ENCODE assay signal across 19 cellular contexts in genomic region chr4:142040043-142040442, GRCh38.
DNase-seq lines count a peak whose midpoint lies in the region; ATAC-seq and TF ChIP-seq lines count a peak whose summit lies in the region.
"Had no signal": no experiment of that assay in that cellular context is flagged by ENCODE, and none has a peak within 500 bp of the region (broad histone marks: within the 10 kb centered on the region; RNA-seq: fewer than 3 reads in every experiment).

No MANE protein-coding gene starts in this region.

- TF ChIP-seq EP300 in SK-N-SH (IDR thresholded peaks at IDR 0.05; ENCODE audit: borderline replicate concordance in 1 of 2, low read depth in 1 of 2, low read length in 1 of 2) (no peak), esophagus muscularis mucosa (IDR thresholded peaks at IDR 0.05) (no peak)

- CTCF ChIA-PET in SK-N-SH (lab: Yijun Ruan, JAX): no interaction called here

- no peak overlapping the region for H3K4me2 ChIP-seq in SK-N-SH

- DNase-seq in SK-N-SH (no peak), ELF-1 (ENCODE audit: low read depth, low spot score) (peak; percentile 5), WERI-Rb-1 (peak; percentile 16), medulla oblongata (ENCODE audit: extremely low spot score) (peak; percentile 12), posterior cingulate gyrus (no peak), esophagus muscularis mucosa (ENCODE audit: extremely low spot score) (no peak)
- DNase-seq: activated CD4-positive, alpha-beta T cell treated with anti-CD3 and anti-CD28 coated beads for 48 hours; GM23248; IMR-90; left cardiac atrium; MG63; NCI-H1417 treated with DMSO at 0.1 percent for 48 hours; NCI-H510A; right lobe of liver; tibial artery had no signal

- peaks cover 0 to 10% of the 10 kb centered on the region in 2 experiments; a peak in 1 of 4 replicates for H3K4me1 ChIP-seq in SK-N-SH (ENCODE audit: control insufficient read depth in 1 of 2, insufficient read depth in 2 of 2, low read depth in 1 of 2, low read length in 1 of 2)
- H3K4me1 ChIP-seq in esophagus muscularis mucosa: no peaks in the 10 kb centered on the region
- H3K4me1 ChIP-seq: parathyroid adenoma, right lobe of liver, tibial artery had no signal

- H3K4me3 ChIP-seq in SK-N-SH (ENCODE audit: low read depth in 2 of 2, low read length in 1 of 2) (no peak overlapping the region), WERI-Rb-1 (ENCODE audit: low read depth, low read length) (no peak overlapping the region), esophagus muscularis mucosa (no peak overlapping the region)
- H3K4me3 ChIP-seq: GM23248, MG63, right lobe of liver, tibial artery had no signal

- POLR2A ChIA-PET in SK-N-SH (lab: Yijun Ruan, JAX): no interaction called here

- no peak for TF ChIP-seq POLR2A in esophagus muscularis mucosa (IDR thresholded peaks at IDR 0.05; ENCODE audit: low read depth)

- TF ChIP-seq CTCF in SK-N-SH (IDR thresholded peaks at IDR 0.05) (no peak), WERI-Rb-1 (IDR thresholded peaks at IDR 0.05; ENCODE audit: low read depth, low read length) (peak; percentile 44), esophagus muscularis mucosa (IDR thresholded peaks at IDR 0.05) (no peak)

- no peaks in the 10 kb centered on the region for H3K27me3 ChIP-seq in SK-N-SH (ENCODE audit: insufficient read depth)
- H3K27me3 ChIP-seq in WERI-Rb-1 (ENCODE audit: insufficient read depth, low read depth, severe bottlenecking): no peaks in the 10 kb centered on the region
- no peaks in the 10 kb centered on the region for H3K27me3 ChIP-seq in esophagus muscularis mucosa
- H3K27me3 ChIP-seq: MG63, right lobe of liver, tibial artery had no signal

- H3K9me3 ChIP-seq in SK-N-SH (no peaks in the 10 kb centered on the region), WERI-Rb-1 (ENCODE audit: severe bottlenecking) (no peaks in the 10 kb centered on the region), esophagus muscularis mucosa (no peaks in the 10 kb centered on the region)
- H3K9me3 ChIP-seq: MG63, right lobe of liver, tibial artery had no signal

- no peaks in the 10 kb centered on the region for H3K9me2 ChIP-seq in SK-N-SH

- no peaks in the 10 kb centered on the region for H3K79me2 ChIP-seq in SK-N-SH (ENCODE audit: insufficient read depth)
- H3K79me2 ChIP-seq: parathyroid adenoma had no signal

- WGBS in SK-N-SH (ENCODE audit: low lambda C conversion rate): 76% methylated on average over 3 of the region's 3 CpGs
- WGBS in esophagus muscularis mucosa: 74% methylated on average over 3 of the region's 3 CpGs

- H2AFZ ChIP-seq in SK-N-SH (ENCODE audit: low read depth): no peak overlapping the region
- H2AFZ ChIP-seq: GM23248, parathyroid adenoma had no signal

- H3K36me3 ChIP-seq in SK-N-SH (replicated peaks in 1 of 2; ENCODE audit: control insufficient read depth in 1 of 2, insufficient read depth in 2 of 2, low read length in 1 of 2) (no peaks in the 10 kb centered on the region), WERI-Rb-1 (no peaks in the 10 kb centered on the region), esophagus muscularis mucosa (no peaks in the 10 kb centered on the region)
- H3K36me3 ChIP-seq: MG63, right lobe of liver, tibial artery had no signal

- no peak for TF ChIP-seq RAD21 in SK-N-SH (IDR thresholded peaks at IDR 0.05; ENCODE audit: low read length)

- no peak overlapping the region for H3K9ac ChIP-seq in SK-N-SH
- H3K9ac ChIP-seq: GM23248, parathyroid adenoma had no signal

- H3K27ac ChIP-seq in SK-N-SH (ENCODE audit: low read depth in 2 of 2, low read length in 1 of 2): no peak overlapping the region
- H3K27ac ChIP-seq in WERI-Rb-1: no peak overlapping the region
- no peak overlapping the region for H3K27ac ChIP-seq in esophagus muscularis mucosa (replicated peaks in 1 of 4)
- H3K27ac ChIP-seq: GM23248, parathyroid adenoma, right lobe of liver, tibial artery had no signal

- H4K20me1 ChIP-seq in SK-N-SH (ENCODE audit: insufficient read depth): no peaks in the 10 kb centered on the region

- peaks cover 13% of the 10 kb centered on the region for H3F3A ChIP-seq in SK-N-SH (replicated peaks; ENCODE audit: insufficient read depth)

- intact Hi-C loops in posterior cingulate gyrus (cut with DNase I): no loop called here
- intact Hi-C loops in esophagus muscularis mucosa (cut with DNase I): no loop called here

- ATAC-seq in SK-N-SH treated with all-trans-retinoic acid at 6 μM for 48 hours (0 out of 3 replicates have a peak, but pooled peaks have one; percentile 31), HG02884 (IDR thresholded peaks at IDR 0.05; ENCODE audit: unreplicated experiment) (no peak)
- ATAC-seq: left cardiac atrium; natural killer cell treated with Interleukin-12 subunit alpha and Interleukin-12 subunit beta and Interleukin-15 and Interleukin-18, amount 100 ng/mL, for 72 hours; right lobe of liver had no signal

TF ChIP-seq in SK-N-SH treated with all-trans-retinoic acid at 6 μM for 48 hours, 23 proteins besides CTCF, POLR2A, EP300 and RAD21 (continues in another document):
- TF ChIP-seq ZNF8 (CRISPR knock-in tag; IDR thresholded peaks at IDR 0.05) (no peak), CSDC2 (CRISPR knock-in tag; IDR thresholded peaks at IDR 0.05) (no peak), ZFP30 (CRISPR knock-in tag; IDR thresholded peaks at IDR 0.05) (no peak), ZNF70 (CRISPR knock-in tag; IDR thresholded peaks at IDR 0.05) (no peak), ZC3H10 (CRISPR knock-in tag; IDR thresholded peaks at IDR 0.05) (no peak), OSR1 (CRISPR knock-in tag; IDR thresholded peaks at IDR 0.05) (no peak), PATZ1 (CRISPR knock-in tag; IDR thresholded peaks at IDR 0.05; ENCODE audit: borderline replicate concordance) (no peak), TCF4 (CRISPR knock-in tag; IDR thresholded peaks at IDR 0.05; ENCODE audit: borderline replicate concordance) (no peak), BACH2 (CRISPR knock-in tag; IDR thresholded peaks at IDR 0.05; ENCODE audit: borderline replicate concordance) (no peak), RARB (CRISPR knock-in tag; IDR thresholded peaks at IDR 0.05) (no peak)

TF ChIP-seq in SK-N-SH, 30 proteins besides CTCF, POLR2A, EP300 and RAD21:
- TF ChIP-seq RCOR1 (IDR thresholded peaks at IDR 0.05; ENCODE audit: low read length) (no peak), JUND (IDR thresholded peaks at IDR 0.05) (no peak), POLR2AphosphoS5 (IDR thresholded peaks at IDR 0.05; ENCODE audit: low read depth, low read length) (no peak)

Comparison
In these comparisons a context has a peak if more than half of its experiments do, and no peak if none do; other contexts are left out.
1. DNase-seq: peak in ELF-1 (single experiment), WERI-Rb-1 (single experiment) and medulla oblongata (single experiment); none in SK-N-SH (single experiment), posterior cingulate gyrus (0 of 10) and esophagus muscularis mucosa (single experiment).